In genomic region chr5:109837226-109837861, GRCh38 we compare ENCODE assay signal across 22 cellular contexts.
"Had no signal": no experiment of that assay in that cellular context is flagged by ENCODE, and none has a peak within 500 bp of the region (broad histone marks: within the 10 kb centered on the region; RNA-seq: fewer than 3 reads in every experiment).

No MANE protein-coding gene starts in this region.

- H3K9me3 Mint-ChIP-seq: activated CD4-positive, alpha-beta memory T cell treated with anti-CD3 and anti-CD28 coated beads for 36 hours; nephron; stimulated activated naive CD8-positive, alpha-beta T cell treated with anti-CD3 and anti-CD28 coated beads, Interleukin-15, Interleukin-2, amounts not matched to agents 100 ng/mL and 50 ng/mL, for 24 hours had no signal

- H3K4me1 Mint-ChIP-seq: nephron had no signal

- ATAC-seq: activated CD4-positive, alpha-beta T cell treated with anti-CD3 and anti-CD28 coated beads for 36 hours; activated naive CD4-positive, alpha-beta T cell treated with anti-CD3 and anti-CD28 coated beads, Interleukin-2, amount 50 U/mL, for 72 hours; foreskin keratinocyte; left lung had no signal

- H3K9me3 ChIP-seq: left lung, transverse colon had no signal

- FAIRE-seq: kidney, TTC549 had no signal

- H3K4me1 ChIP-seq: foreskin keratinocyte, left lung, transverse colon had no signal

- H3K27me3 ChIP-seq: foreskin keratinocyte, left lung, transverse colon had no signal

- H3K4me3 ChIP-seq: left lung, skin epidermis, transverse colon had no signal

- H3K4me3 Mint-ChIP-seq: activated CD4-positive, alpha-beta memory T cell treated with anti-CD3 and anti-CD28 coated beads for 36 hours; activated CD4-positive, alpha-beta T cell treated with anti-CD3 and anti-CD28 coated beads for 36 hours; activated T-helper 1 cell treated with anti-CD3 and anti-CD28 coated beads, Interleukin-12 subunit alpha, Interleukin-12 subunit beta, Interleukin-2, Interleukin-4 antibody, amounts not matched to agents 30 ng/mL and 10 ng/mL and 1 ng/mL, durations not matched to agents 14 hours and 24 hours and 36 hours; nephron; stimulated activated naive CD8-positive, alpha-beta T cell treated with anti-CD3 and anti-CD28 coated beads, Interleukin-15, Interleukin-2, amounts not matched to agents 100 ng/mL and 50 ng/mL, for 24 hours; T-helper 2 cell treated with Interferon-gamma antibody and Interleukin-4, amounts not matched to agents 5 μg/mL and 100 μg/mL, for 36 hours had no signal

- H3K27me3 Mint-ChIP-seq: activated CD4-positive, alpha-beta memory T cell treated with anti-CD3 and anti-CD28 coated beads for 36 hours; activated CD4-positive, alpha-beta T cell treated with anti-CD3 and anti-CD28 coated beads for 36 hours; progenitor cell of endocrine pancreas; stimulated activated naive CD8-positive, alpha-beta T cell treated with anti-CD3 and anti-CD28 coated beads, Interleukin-15, Interleukin-2, amounts not matched to agents 100 ng/mL and 50 ng/mL, for 24 hours had no signal

- DNase-seq: activated CD4-positive, alpha-beta memory T cell treated with anti-CD3 and anti-CD28 coated beads for 36 hours; activated CD4-positive, alpha-beta T cell treated with anti-CD3 and anti-CD28 coated beads for 36 hours; activated gamma-delta T cell treated with Interleukin-2 at 50 U/mL for 16 hours; activated T-cell treated with anti-CD3 and anti-CD28 coated beads for 4 hours; foreskin keratinocyte; glutamatergic neuron; hippocampal formation; kidney; left lung; midbrain; occipital lobe; stimulated activated CD4-positive, alpha-beta T cell treated with anti-CD3 and anti-CD28 coated beads, Interleukin-15, amount 100 ng/mL, for 24 hours; stimulated activated CD4-positive, alpha-beta T cell treated with anti-CD3 and anti-CD28 coated beads, Interleukin-2, amount 100 ng/mL, for 48 hours; transverse colon had no signal

- H3K27ac ChIP-seq: foreskin keratinocyte, left lung, skin epidermis, transverse colon had no signal

- H3K27ac Mint-ChIP-seq: activated CD4-positive, alpha-beta memory T cell treated with anti-CD3 and anti-CD28 coated beads for 36 hours; activated CD4-positive, alpha-beta T cell treated with anti-CD3 and anti-CD28 coated beads for 36 hours; activated T-helper 1 cell treated with anti-CD3 and anti-CD28 coated beads, Interleukin-12 subunit alpha, Interleukin-12 subunit beta, Interleukin-2, Interleukin-4 antibody, amounts not matched to agents 30 ng/mL and 10 ng/mL and 1 ng/mL, durations not matched to agents 14 hours and 24 hours and 36 hours; nephron; progenitor cell of endocrine pancreas; stimulated activated naive CD8-positive, alpha-beta T cell treated with anti-CD3 and anti-CD28 coated beads, Interleukin-15, Interleukin-2, amounts not matched to agents 100 ng/mL and 50 ng/mL, for 24 hours; T-helper 2 cell treated with Interferon-gamma antibody and Interleukin-4, amounts not matched to agents 5 μg/mL and 100 μg/mL, for 36 hours had no signal
